ENCODE assay signal across 9 cellular contexts in the genomic region with DNA sequence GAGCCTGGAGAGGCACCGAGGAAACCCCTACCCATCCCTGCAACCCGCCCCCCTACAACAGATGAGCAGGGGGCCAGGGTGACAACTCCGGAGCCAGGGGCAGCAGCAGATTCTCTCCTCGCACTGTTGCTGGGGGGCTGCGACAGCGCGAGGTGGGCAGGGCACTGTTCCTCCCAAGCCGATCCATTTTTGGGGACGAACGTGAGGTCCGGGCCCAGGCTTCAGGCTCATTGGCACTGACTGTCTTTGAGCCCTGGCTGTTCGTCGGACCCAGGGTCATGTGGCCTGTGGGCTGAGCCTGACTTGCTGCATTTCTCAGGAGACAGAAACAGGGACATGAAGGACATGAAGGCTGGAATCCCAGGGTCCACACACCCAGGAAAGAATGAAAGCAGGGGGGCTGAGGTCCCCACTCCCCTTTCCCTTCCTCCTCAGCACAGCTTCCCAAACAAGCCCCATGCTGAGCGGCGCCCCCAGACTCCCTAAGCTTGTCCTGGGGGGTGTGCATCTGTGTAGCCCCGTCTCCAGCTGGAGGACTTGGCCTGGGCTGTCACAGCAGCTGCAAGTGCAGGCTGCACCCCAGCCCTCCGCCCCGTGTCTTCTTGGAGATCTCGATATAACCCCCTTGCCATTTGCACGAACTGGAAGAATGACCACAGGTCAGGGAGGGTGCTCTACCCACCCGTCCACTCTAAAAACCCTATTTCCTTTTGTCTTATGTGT. TPM values are rescaled to one million over a fixed set of nuclear protein-coding genes. Genes with fewer than 3 reads are reported as not detected.
DNase-seq lines count a peak whose midpoint lies in the region; ATAC-seq and TF ChIP-seq lines count a peak whose summit lies in the region.
"Had no signal": no experiment of that assay in that cellular context is flagged by ENCODE, and none has a peak within 500 bp of the region (broad histone marks: within the 10 kb centered on the region; RNA-seq: fewer than 3 reads in every experiment).

No MANE protein-coding gene starts in this region.

- H3K4me3 Mint-ChIP-seq in T-helper 17 cell = no peak overlapping the region

- H3K27me3 Mint-ChIP-seq in T-helper 17 cell = peaks cover under 1% of the 10 kb centered on the region

- H3K36me3 Mint-ChIP-seq in T-helper 17 cell (ENCODE audit: low read depth) = no peaks in the 10 kb centered on the region

- peak overlapping the region; percentile 33 to 48 for H3K4me3 ChIP-seq in foreskin fibroblast (ENCODE audit: low read depth in 1 of 2, low read length in 2 of 2)

- DNase-seq in ACHN (peak; percentile 38), SK-N-DZ (ENCODE audit: low spot score) (peak; percentile 29), foreskin fibroblast (peak; percentile 23 to 62), occipital lobe (lab: John Stamatoyannopoulos, UW) (peak; percentile 36), NCI-H1436 (lab: John Stamatoyannopoulos, UW) (no peak), T-helper 17 cell (no peak)
- no peak for DNase-seq in activated CD8-positive, alpha-beta memory T cell treated with anti-CD3 and anti-CD28 coated beads, Interleukin-2, amount 50 U/mL, for 4 hours
- DNase-seq: AML-193 had no signal

- in situ Hi-C loops in ACHN (cut with HindIII; ENCODE audit: low pct_ligation_motif_present, low pct_unique_long_range_greater_than_20kb, low sequenced_read_pairs) = no loop called here

- H3K4me1 Mint-ChIP-seq in T-helper 17 cell = peaks cover 13% of the 10 kb centered on the region

- no peak for TF ChIP-seq CTCF in foreskin fibroblast (IDR thresholded peaks at IDR 0.05; ENCODE audit: low read depth, low read length)

- no peak overlapping the region for H3K27ac Mint-ChIP-seq in T-helper 17 cell

- no peak for ATAC-seq in T-helper 17 cell
- ATAC-seq in GM18907 (IDR thresholded peaks at IDR 0.05; ENCODE audit: unreplicated experiment) = no peak

- no peaks in the 10 kb centered on the region for H3K9me3 ChIP-seq in T-helper 17 cell (ENCODE audit: control insufficient read depth, low read length, poor library complexity, severe bottlenecking)

RNA-seq across cellular contexts. Expression of gene CEP295NL, which starts 18.7 kb away (rescaled TPM):
- polyA plus RNA-seq in SK-N-DZ (2014; cell fraction: cytosol; rRNA removed) = not detected in 2 replicates
- 0.36 TPM in 1 of 2 replicates, not detected in the other for polyA plus RNA-seq in SK-N-DZ (2014; cell fraction: nucleus; rRNA removed)
- 1.4 TPM for total RNA-seq in occipital lobe
- 1 to 10 TPM; 2.0 to 2.9 TPM for total RNA-seq in T-helper 17 cell

RNA-seq across cellular contexts. Expression of gene TIMP2, which starts 40.9 kb away (rescaled TPM):
- 82.7 and 89.1 TPM in 2 replicates for polyA plus RNA-seq in SK-N-DZ (2014; cell fraction: cytosol; rRNA removed)
- polyA plus RNA-seq in SK-N-DZ (2014; cell fraction: nucleus; rRNA removed) = 32.9 and 40.2 TPM in 2 replicates
- total RNA-seq in occipital lobe (33.2 TPM), T-helper 17 cell (1 to 10 TPM; 4.1 to 6.7 TPM)

RNA-seq across cellular contexts. Expression of gene USP36, which starts 43.7 kb away (rescaled TPM):
- 29.6 and 34.0 TPM in 2 replicates for polyA plus RNA-seq in SK-N-DZ (2014; cell fraction: cytosol; rRNA removed)
- 62.2 and 84.2 TPM in 2 replicates for polyA plus RNA-seq in SK-N-DZ (2014; cell fraction: nucleus; rRNA removed)
- total RNA-seq in occipital lobe (21.4 TPM), T-helper 17 cell (100 to 1,000 TPM; 418 to 474 TPM)

Comparison
In these comparisons a context has a peak if more than half of its experiments do, and no peak if none do; other contexts are left out.
1. DNase-seq: peak in ACHN (single experiment), SK-N-DZ (single experiment), foreskin fibroblast (2 of 2) and occipital lobe (single experiment); none in NCI-H1436 (single experiment), T-helper 17 cell (0 of 3) and activated CD8-positive, alpha-beta memory T cell treated with anti-CD3 and anti-CD28 coated beads, Interleukin-2, amount 50 U/mL, for 4 hours (single experiment).
2. RNA of gene USP36, which starts 43.7 kb away (total RNA-seq): 418 to 474 TPM in T-helper 17 cell; 21.4 TPM in occipital lobe (single experiment); every median in the first group is over 10 times any median in the second.